8 cellular contexts compared by ENCODE assay signal in genomic region chr4:40992472-40993298, GRCh38.
DNase-seq lines count a peak whose midpoint lies in the region; ATAC-seq and TF ChIP-seq lines count a peak whose summit lies in the region.

No MANE protein-coding gene starts in this region.

- H4K20me1 ChIP-seq in BLaER1 = no peaks in the 10 kb centered on the region

- H3K9ac ChIP-seq in BLaER1 = peak overlapping the region; percentile 40; the same call in 1 of the 2 replicates

- H3K4me1 Mint-ChIP-seq in natural killer cell = peaks cover 6 to 9% of the 10 kb centered on the region in 2 donors

- peaks cover 42% of the 10 kb centered on the region for H3K4me1 ChIP-seq in BLaER1

- intact Hi-C loops in natural killer cell (cut with micrococcal nuclease) = no loop called here
- intact Hi-C loops in dorsolateral prefrontal cortex (cut with DNase I) = no loop called here

- H3K27me3 Mint-ChIP-seq in natural killer cell (ENCODE audit: low read depth in 2 of 2) = no peaks in the 10 kb centered on the region

- peak overlapping the region; percentile 68 for H3K4me2 ChIP-seq in BLaER1

- H3K36me3 ChIP-seq in BLaER1 = no peaks in the 10 kb centered on the region

- H3K4me3 Mint-ChIP-seq in natural killer cell = no peak overlapping the region

- H3K27me3 ChIP-seq in BLaER1 = no peaks in the 10 kb centered on the region
- no peaks in the 10 kb centered on the region for H3K27me3 ChIP-seq in dorsolateral prefrontal cortex

- DNase-seq in UCSD-AML1 (lab: John Stamatoyannopoulos, UW; ENCODE audit: unreplicated experiment) (peak; percentile 74), natural killer cell (no peak), RPMI8226 (no peak), NCI-H1694 (lab: John Stamatoyannopoulos, UW) (no peak), dorsolateral prefrontal cortex (no peak)

- peaks cover 28% of the 10 kb centered on the region; the same call in 1 of the 2 replicates for H3K9me3 ChIP-seq in BLaER1

- H3K4me3 ChIP-seq in BLaER1 (no peak overlapping the region), dorsolateral prefrontal cortex (no peak overlapping the region)

- ATAC-seq in GM19351 (IDR thresholded peaks at IDR 0.05; ENCODE audit: unreplicated experiment) (peak; percentile 65), HG03280 (IDR thresholded peaks at IDR 0.05; ENCODE audit: unreplicated experiment) (peak; percentile 74), natural killer cell (peak; percentile 58 to 68 (median 62))

- TF ChIP-seq CTCF in natural killer cell (IDR thresholded peaks at IDR 0.05) = no peak
- no peak for TF ChIP-seq CTCF in dorsolateral prefrontal cortex (IDR thresholded peaks at IDR 0.05 in 54 of 56, conservative IDR thresholded peaks at IDR 0.05 in 2 of 56; ENCODE audit: low read depth in 1 of 56, partially characterized antibody in 56 of 56)

- H3K9me3 Mint-ChIP-seq in natural killer cell = no peaks in the 10 kb centered on the region

- H3K27ac ChIP-seq in BLaER1 (peak overlapping the region; percentile 74), dorsolateral prefrontal cortex (peak overlapping the region in 20 of 59 donors; percentile 1 to 64 (median 22))

- peak overlapping the region in 1 of 2 donors; percentile 21 for H3K27ac Mint-ChIP-seq in natural killer cell

- no peaks in the 10 kb centered on the region for H3K36me3 Mint-ChIP-seq in natural killer cell
